ENCODE assay signal across 1 cellular context in the genomic region with DNA sequence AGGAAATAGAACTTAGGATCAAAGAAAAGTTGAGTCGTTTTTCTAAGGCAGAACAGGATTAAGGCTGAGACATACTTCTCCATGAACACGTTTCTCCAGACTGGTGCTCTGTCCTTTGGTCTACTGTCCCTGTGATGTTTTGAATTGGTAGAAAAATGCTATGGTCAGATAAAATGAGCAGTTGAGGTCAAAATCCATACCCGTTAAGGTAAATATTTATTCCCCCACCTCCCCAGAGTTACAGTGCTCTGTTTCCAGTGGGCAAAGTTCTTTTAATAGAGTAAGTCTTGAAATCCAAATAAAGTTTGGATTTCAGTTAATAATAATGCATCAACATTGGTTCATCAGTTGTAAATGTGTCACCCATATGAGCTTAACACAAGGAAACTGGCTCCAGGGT.
TF ChIP-seq lines count a peak whose summit lies in the region.

No MANE protein-coding gene starts in this region.

TF ChIP-seq in HepG2, 621 proteins besides CTCF, POLR2A, EP300 and RAD21 (continues in another document):
- peak; percentile 44 for TF ChIP-seq ELF3 (CRISPR knock-in tag; IDR thresholded peaks at IDR 0.05)
- TF ChIP-seq, protein P1, sequence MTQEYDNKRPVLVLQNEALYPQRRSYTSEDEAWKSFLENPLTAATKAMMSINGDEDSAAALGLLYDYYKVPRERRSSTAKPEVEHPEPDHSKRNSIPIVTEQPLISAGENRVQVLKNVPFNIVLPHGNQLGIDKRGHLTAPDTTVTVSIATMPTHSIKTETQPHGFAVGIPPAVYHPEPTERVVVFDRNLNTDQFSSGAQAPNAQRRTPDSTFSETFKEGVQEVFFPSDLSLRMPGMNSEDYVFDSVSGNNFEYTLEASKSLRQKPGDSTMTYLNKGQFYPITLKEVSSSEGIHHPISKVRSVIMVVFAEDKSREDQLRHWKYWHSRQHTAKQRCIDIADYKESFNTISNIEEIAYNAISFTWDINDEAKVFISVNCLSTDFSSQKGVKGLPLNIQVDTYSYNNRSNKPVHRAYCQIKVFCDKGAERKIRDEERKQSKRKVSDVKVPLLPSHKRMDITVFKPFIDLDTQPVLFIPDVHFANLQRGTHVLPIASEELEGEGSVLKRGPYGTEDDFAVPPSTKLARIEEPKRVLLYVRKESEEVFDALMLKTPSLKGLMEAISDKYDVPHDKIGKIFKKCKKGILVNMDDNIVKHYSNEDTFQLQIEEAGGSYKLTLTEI (CRISPR knock-in tag; conservative IDR thresholded peaks at IDR 0.05), result no peak
- TF ChIP-seq, protein P2, sequence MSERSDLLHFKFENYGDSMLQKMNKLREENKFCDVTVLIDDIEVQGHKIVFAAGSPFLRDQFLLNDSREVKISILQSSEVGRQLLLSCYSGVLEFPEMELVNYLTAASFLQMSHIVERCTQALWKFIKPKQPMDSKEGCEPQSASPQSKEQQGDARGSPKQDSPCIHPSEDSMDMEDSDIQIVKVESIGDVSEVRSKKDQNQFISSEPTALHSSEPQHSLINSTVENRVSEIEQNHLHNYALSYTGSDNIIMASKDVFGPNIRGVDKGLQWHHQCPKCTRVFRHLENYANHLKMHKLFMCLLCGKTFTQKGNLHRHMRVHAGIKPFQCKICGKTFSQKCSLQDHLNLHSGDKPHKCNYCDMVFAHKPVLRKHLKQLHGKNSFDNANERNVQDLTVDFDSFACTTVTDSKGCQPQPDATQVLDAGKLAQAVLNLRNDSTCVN (CRISPR knock-in tag; IDR thresholded peaks at IDR 0.05; ENCODE audit: borderline replicate concordance), result no peak
- TF ChIP-seq SOX13 (IDR thresholded peaks at IDR 0.05), result no peak
- peak in 1 of 2 experiments; percentile 44; a peak in 1 of 4 replicates for TF ChIP-seq SOX13 (CRISPR knock-in tag; conservative IDR thresholded peaks at IDR 0.05 in 1 of 2, IDR thresholded peaks at IDR 0.05 in 1 of 2)
- TF ChIP-seq, protein P3, sequence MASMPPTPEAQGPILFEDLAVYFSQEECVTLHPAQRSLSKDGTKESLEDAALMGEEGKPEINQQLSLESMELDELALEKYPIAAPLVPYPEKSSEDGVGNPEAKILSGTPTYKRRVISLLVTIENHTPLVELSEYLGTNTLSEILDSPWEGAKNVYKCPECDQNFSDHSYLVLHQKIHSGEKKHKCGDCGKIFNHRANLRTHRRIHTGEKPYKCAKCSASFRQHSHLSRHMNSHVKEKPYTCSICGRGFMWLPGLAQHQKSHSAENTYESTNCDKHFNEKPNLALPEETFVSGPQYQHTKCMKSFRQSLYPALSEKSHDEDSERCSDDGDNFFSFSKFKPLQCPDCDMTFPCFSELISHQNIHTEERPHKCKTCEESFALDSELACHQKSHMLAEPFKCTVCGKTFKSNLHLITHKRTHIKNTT (CRISPR knock-in tag; IDR thresholded peaks at IDR 0.05), result no peak
- TF ChIP-seq, protein P4, sequence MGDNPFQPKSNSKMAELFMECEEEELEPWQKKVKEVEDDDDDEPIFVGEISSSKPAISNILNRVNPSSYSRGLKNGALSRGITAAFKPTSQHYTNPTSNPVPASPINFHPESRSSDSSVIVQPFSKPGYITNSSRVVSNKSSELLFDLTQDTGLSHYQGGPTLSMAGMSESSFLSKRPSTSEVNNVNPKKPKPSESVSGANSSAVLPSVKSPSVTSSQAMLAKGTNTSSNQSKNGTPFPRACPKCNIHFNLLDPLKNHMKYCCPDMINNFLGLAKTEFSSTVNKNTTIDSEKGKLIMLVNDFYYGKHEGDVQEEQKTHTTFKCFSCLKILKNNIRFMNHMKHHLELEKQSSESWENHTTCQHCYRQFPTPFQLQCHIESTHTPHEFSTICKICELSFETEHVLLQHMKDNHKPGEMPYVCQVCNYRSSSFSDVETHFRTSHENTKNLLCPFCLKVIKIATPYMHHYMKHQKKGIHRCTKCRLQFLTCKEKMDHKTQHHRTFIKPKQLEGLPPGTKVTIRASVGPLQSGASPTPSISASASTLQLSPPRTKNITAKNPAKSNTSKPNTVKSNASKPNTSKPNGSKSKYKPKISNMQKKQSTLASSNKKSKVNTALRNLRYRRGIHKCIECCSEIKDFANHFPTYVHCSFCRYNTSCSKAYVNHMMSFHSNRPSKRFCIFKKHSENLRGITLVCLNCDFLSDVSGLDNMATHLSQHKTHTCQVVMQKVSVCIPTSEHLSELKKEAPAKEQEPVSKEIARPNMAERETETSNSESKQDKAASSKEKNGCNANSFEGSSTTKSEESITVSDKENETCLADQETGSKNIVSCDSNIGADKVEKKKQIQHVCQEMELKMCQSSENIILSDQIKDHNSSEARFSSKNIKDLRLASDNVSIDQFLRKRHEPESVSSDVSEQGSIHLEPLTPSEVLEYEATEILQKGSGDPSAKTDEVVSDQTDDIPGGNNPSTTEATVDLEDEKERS (CRISPR knock-in tag; IDR thresholded peaks at IDR 0.05), result 0 out of 2 replicates have a peak, but pooled peaks have one; percentile 16
- TF ChIP-seq HNF4A (CRISPR knock-in tag; IDR thresholded peaks at IDR 0.05), result peak; percentile 81
- 0 out of 2 replicates have a peak, but pooled peaks have one; percentile 40 for TF ChIP-seq ELF4 (CRISPR knock-in tag; IDR thresholded peaks at IDR 0.05; ENCODE audit: borderline replicate concordance)
- peak; percentile 48 for TF ChIP-seq ASH2L (IDR thresholded peaks at IDR 0.05; ENCODE audit: insufficient read length, low read depth, low read length)
- peak; percentile 41 for TF ChIP-seq SAP130 (CRISPR knock-in tag; IDR thresholded peaks at IDR 0.05; ENCODE audit: low read depth)
- TF ChIP-seq MED1 (CRISPR knock-in tag; IDR thresholded peaks at IDR 0.05), result peak; percentile 66
- no peak for TF ChIP-seq FOXK2 (IDR thresholded peaks at IDR 0.05)
- TF ChIP-seq, protein P5, sequence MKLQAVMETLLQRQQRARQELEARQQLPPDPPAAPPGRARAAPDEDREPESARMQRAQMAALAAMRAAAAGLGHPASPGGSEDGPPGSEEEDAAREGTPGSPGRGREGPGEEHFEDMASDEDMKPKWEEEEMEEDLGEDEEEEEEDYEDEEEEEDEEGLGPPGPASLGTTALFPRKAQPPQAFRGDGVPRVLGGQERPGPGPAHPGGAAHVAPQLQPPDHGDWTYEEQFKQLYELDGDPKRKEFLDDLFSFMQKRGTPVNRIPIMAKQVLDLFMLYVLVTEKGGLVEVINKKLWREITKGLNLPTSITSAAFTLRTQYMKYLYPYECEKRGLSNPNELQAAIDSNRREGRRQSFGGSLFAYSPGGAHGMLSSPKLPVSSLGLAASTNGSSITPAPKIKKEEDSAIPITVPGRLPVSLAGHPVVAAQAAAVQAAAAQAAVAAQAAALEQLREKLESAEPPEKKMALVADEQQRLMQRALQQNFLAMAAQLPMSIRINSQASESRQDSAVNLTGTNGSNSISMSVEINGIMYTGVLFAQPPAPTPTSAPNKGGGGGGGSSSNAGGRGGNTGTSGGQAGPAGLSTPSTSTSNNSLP (IDR thresholded peaks at IDR 0.05; ENCODE audit: low read depth, low read length), result peak; percentile 59; the same call in 1 of the 2 replicates
- peak; percentile 47; the same call in 1 of the 2 replicates for TF ChIP-seq ZBTB20 (CRISPR knock-in tag; IDR thresholded peaks at IDR 0.05; ENCODE audit: borderline replicate concordance, low read depth)
- TF ChIP-seq NCOA2 (CRISPR knock-in tag; IDR thresholded peaks at IDR 0.05), result peak; percentile 49; the same call in 1 of the 2 replicates
- TF ChIP-seq, protein P6, sequence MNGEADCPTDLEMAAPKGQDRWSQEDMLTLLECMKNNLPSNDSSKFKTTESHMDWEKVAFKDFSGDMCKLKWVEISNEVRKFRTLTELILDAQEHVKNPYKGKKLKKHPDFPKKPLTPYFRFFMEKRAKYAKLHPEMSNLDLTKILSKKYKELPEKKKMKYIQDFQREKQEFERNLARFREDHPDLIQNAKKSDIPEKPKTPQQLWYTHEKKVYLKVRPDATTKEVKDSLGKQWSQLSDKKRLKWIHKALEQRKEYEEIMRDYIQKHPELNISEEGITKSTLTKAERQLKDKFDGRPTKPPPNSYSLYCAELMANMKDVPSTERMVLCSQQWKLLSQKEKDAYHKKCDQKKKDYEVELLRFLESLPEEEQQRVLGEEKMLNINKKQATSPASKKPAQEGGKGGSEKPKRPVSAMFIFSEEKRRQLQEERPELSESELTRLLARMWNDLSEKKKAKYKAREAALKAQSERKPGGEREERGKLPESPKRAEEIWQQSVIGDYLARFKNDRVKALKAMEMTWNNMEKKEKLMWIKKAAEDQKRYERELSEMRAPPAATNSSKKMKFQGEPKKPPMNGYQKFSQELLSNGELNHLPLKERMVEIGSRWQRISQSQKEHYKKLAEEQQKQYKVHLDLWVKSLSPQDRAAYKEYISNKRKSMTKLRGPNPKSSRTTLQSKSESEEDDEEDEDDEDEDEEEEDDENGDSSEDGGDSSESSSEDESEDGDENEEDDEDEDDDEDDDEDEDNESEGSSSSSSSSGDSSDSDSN (CRISPR knock-in tag; IDR thresholded peaks at IDR 0.05), result no peak
- TF ChIP-seq PAX8 (CRISPR knock-in tag; IDR thresholded peaks at IDR 0.05; ENCODE audit: borderline replicate concordance), result no peak
- peak; percentile 40; the same call in 1 of the 2 replicates for TF ChIP-seq RXRB (CRISPR knock-in tag; IDR thresholded peaks at IDR 0.05; ENCODE audit: borderline replicate concordance)
- TF ChIP-seq FOXP1 (IDR thresholded peaks at IDR 0.05), result no peak
- TF ChIP-seq FOXP1 (CRISPR knock-in tag; IDR thresholded peaks at IDR 0.05), result peak; percentile 56
- TF ChIP-seq POGZ (CRISPR knock-in tag; IDR thresholded peaks at IDR 0.05), result peak; percentile 17; the same call in 1 of the 2 replicates
- no peak for TF ChIP-seq RFX3 (CRISPR knock-in tag; IDR thresholded peaks at IDR 0.05)
- TF ChIP-seq, protein P7, sequence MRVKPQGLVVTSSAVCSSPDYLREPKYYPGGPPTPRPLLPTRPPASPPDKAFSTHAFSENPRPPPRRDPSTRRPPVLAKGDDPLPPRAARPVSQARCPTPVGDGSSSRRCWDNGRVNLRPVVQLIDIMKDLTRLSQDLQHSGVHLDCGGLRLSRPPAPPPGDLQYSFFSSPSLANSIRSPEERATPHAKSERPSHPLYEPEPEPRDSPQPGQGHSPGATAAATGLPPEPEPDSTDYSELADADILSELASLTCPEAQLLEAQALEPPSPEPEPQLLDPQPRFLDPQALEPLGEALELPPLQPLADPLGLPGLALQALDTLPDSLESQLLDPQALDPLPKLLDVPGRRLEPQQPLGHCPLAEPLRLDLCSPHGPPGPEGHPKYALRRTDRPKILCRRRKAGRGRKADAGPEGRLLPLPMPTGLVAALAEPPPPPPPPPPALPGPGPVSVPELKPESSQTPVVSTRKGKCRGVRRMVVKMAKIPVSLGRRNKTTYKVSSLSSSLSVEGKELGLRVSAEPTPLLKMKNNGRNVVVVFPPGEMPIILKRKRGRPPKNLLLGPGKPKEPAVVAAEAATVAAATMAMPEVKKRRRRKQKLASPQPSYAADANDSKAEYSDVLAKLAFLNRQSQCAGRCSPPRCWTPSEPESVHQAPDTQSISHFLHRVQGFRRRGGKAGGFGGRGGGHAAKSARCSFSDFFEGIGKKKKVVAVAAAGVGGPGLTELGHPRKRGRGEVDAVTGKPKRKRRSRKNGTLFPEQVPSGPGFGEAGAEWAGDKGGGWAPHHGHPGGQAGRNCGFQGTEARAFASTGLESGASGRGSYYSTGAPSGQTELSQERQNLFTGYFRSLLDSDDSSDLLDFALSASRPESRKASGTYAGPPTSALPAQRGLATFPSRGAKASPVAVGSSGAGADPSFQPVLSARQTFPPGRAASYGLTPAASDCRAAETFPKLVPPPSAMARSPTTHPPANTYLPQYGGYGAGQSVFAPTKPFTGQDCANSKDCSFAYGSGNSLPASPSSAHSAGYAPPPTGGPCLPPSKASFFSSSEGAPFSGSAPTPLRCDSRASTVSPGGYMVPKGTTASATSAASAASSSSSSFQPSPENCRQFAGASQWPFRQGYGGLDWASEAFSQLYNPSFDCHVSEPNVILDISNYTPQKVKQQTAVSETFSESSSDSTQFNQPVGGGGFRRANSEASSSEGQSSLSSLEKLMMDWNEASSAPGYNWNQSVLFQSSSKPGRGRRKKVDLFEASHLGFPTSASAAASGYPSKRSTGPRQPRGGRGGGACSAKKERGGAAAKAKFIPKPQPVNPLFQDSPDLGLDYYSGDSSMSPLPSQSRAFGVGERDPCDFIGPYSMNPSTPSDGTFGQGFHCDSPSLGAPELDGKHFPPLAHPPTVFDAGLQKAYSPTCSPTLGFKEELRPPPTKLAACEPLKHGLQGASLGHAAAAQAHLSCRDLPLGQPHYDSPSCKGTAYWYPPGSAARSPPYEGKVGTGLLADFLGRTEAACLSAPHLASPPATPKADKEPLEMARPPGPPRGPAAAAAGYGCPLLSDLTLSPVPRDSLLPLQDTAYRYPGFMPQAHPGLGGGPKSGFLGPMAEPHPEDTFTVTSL (CRISPR knock-in tag; IDR thresholded peaks at IDR 0.05; ENCODE audit: borderline replicate concordance), result peak; percentile 82; the same call in 1 of the 2 replicates
- peak; percentile 62; the same call in 1 of the 2 replicates for TF ChIP-seq EHMT2 (IDR thresholded peaks at IDR 0.05; ENCODE audit: borderline replicate concordance, low read depth, low read length)
- TF ChIP-seq PPARG (CRISPR knock-in tag; conservative IDR thresholded peaks at IDR 0.05), result peak; percentile 72
- no peak for TF ChIP-seq TBX2 (CRISPR knock-in tag; IDR thresholded peaks at IDR 0.05; ENCODE audit: borderline replicate concordance)
- TF ChIP-seq, protein P8, sequence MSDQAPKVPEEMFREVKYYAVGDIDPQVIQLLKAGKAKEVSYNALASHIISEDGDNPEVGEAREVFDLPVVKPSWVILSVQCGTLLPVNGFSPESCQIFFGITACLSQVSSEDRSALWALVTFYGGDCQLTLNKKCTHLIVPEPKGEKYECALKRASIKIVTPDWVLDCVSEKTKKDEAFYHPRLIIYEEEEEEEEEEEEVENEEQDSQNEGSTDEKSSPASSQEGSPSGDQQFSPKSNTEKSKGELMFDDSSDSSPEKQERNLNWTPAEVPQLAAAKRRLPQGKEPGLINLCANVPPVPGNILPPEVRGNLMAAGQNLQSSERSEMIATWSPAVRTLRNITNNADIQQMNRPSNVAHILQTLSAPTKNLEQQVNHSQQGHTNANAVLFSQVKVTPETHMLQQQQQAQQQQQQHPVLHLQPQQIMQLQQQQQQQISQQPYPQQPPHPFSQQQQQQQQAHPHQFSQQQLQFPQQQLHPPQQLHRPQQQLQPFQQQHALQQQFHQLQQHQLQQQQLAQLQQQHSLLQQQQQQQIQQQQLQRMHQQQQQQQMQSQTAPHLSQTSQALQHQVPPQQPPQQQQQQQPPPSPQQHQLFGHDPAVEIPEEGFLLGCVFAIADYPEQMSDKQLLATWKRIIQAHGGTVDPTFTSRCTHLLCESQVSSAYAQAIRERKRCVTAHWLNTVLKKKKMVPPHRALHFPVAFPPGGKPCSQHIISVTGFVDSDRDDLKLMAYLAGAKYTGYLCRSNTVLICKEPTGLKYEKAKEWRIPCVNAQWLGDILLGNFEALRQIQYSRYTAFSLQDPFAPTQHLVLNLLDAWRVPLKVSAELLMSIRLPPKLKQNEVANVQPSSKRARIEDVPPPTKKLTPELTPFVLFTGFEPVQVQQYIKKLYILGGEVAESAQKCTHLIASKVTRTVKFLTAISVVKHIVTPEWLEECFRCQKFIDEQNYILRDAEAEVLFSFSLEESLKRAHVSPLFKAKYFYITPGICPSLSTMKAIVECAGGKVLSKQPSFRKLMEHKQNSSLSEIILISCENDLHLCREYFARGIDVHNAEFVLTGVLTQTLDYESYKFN (CRISPR knock-in tag; conservative IDR thresholded peaks at IDR 0.05), result peak; percentile 92
- TF ChIP-seq FOXA3 (CRISPR knock-in tag; IDR thresholded peaks at IDR 0.05), result peak; percentile 63
- no peak for TF ChIP-seq NAIF1 (CRISPR knock-in tag; IDR thresholded peaks at IDR 0.05; ENCODE audit: borderline replicate concordance)
- 0 out of 4 replicates have a peak, but pooled peaks have one; percentile 33 to 45 for TF ChIP-seq MAFK (conservative IDR thresholded peaks at IDR 0.05 in 1 of 2, IDR thresholded peaks at IDR 0.05 in 1 of 2; ENCODE audit: low read length in 2 of 2)
- peak; percentile 43; the same call in 1 of the 2 replicates for TF ChIP-seq GATAD2A (CRISPR knock-in tag; IDR thresholded peaks at IDR 0.05)
- TF ChIP-seq HNF4G (IDR thresholded peaks at IDR 0.05; ENCODE audit: borderline replicate concordance, low read depth, low read length), result peak; percentile 71; the same call in 1 of the 2 replicates
- no peak; the same call in 1 of the 2 replicates for TF ChIP-seq HNF4G (CRISPR knock-in tag; IDR thresholded peaks at IDR 0.05; ENCODE audit: borderline replicate concordance, low read depth)
- no peak for TF ChIP-seq KMT2B (CRISPR knock-in tag; IDR thresholded peaks at IDR 0.05)
- peak; percentile 70 for TF ChIP-seq KDM6A (CRISPR knock-in tag; IDR thresholded peaks at IDR 0.05; ENCODE audit: low read depth)
